12 cellular contexts compared by ENCODE assay signal in the genomic region with DNA sequence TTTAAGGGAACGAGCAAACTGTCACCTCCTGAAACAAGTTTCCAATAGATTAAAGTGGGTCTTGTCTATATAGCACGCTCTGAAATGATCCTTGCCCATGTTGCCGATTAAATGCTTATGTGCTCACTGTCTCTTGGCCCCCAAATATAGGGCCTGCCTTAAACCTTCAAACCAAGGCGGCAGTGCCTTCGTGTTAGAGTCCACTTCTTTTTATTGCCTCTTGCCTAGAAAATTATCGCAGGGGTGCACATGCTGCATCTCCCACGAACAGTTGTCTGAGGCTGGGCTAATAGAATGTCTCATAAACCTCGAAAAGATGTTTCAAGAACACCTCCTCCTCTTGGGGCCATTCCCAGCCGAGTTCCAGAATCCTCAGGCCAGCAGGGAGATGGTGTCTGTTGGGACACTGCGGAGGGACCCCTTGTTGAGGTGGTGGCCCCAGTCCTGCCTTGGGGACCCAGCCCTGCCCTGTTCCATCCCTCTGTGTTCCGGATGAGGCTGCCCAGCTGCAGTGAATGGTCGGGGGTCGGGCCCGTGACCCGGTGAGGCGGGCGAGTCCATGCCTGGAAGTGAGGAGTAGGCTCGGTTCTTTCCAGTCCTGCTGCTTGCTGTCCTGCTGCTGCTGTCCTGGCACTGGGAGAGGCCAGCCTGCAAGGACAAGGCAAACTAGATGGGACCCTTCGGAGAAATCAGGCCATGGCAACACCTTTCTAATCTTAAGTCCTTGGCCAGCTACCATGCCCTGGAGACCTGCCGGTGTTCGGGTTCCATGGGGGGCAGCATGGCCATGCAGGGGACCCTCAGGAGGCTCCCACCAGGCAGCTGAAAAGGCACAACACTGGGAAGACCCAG.
"Had no signal": no experiment of that assay in that cellular context is flagged by ENCODE, and none has a peak within 500 bp of the region (broad histone marks: within the 10 kb centered on the region; RNA-seq: fewer than 3 reads in every experiment).

No MANE protein-coding gene starts in this region.

- H3K4me3 Mint-ChIP-seq: activated CD4-positive, alpha-beta memory T cell treated with anti-CD3 and anti-CD28 coated beads for 36 hours; activated naive CD8-positive, alpha-beta T cell treated with anti-CD3 and anti-CD28 coated beads, Interleukin-2, amount 50 U/mL, for 24 hours; activated T-cell treated with anti-CD3 and anti-CD28 coated beads, Interleukin-2, amount 50 U/mL, for 72 hours; stimulated activated memory B cell treated with anti-CD40 and anti-IgM and Interleukin-4, amounts not matched to agents 10 μg/mL and 1 μg/mL and 100 μg/mL, for 72 hours had no signal

- H3K9me3 Mint-ChIP-seq: activated naive CD8-positive, alpha-beta T cell treated with anti-CD3 and anti-CD28 coated beads, Interleukin-2, amount 50 U/mL, for 24 hours had no signal

- H3K27me3 ChIP-seq: ascending aorta, vagina had no signal

- H3K36me3 Mint-ChIP-seq: activated CD4-positive, alpha-beta memory T cell treated with anti-CD3 and anti-CD28 coated beads for 36 hours; stimulated activated memory B cell treated with anti-CD40 and anti-IgM and Interleukin-4, amounts not matched to agents 10 μg/mL and 1 μg/mL and 100 μg/mL, for 72 hours had no signal

- H3K27ac ChIP-seq: ascending aorta, heart left ventricle, tibial nerve, vagina had no signal

- ATAC-seq: activated naive CD8-positive, alpha-beta T cell treated with anti-CD3 and anti-CD28 coated beads, Interleukin-2, amount 50 U/mL, for 24 hours; activated T-cell treated with anti-CD3 and anti-CD28 coated beads, Interleukin-2, amount 50 U/mL, for 72 hours; heart left ventricle; left lung had no signal

- DNase-seq: activated CD4-positive, alpha-beta memory T cell treated with anti-CD3 and anti-CD28 coated beads for 36 hours; activated naive CD8-positive, alpha-beta T cell treated with anti-CD3 and anti-CD28 coated beads, Interleukin-2, amount 50 U/mL, for 24 hours; activated T-cell treated with anti-CD3 and anti-CD28 coated beads, Interleukin-2, amount 50 U/mL, for 72 hours; foreskin melanocyte; mesendoderm; stimulated activated CD4-positive, alpha-beta T cell treated with anti-CD3 and anti-CD28 coated beads, Interleukin-1b, Interleukin-23, amount 100 ng/mL, for 48 hours had no signal

- H3K27ac Mint-ChIP-seq: activated CD4-positive, alpha-beta memory T cell treated with anti-CD3 and anti-CD28 coated beads for 36 hours; activated naive CD8-positive, alpha-beta T cell treated with anti-CD3 and anti-CD28 coated beads, Interleukin-2, amount 50 U/mL, for 24 hours; activated T-cell treated with anti-CD3 and anti-CD28 coated beads, Interleukin-2, amount 50 U/mL, for 72 hours had no signal

- H3K4me3 ChIP-seq: ascending aorta, heart left ventricle, left lung, tibial nerve, vagina had no signal

- H3K36me3 ChIP-seq: ascending aorta, heart left ventricle, left lung, tibial nerve, vagina had no signal

- H3K9me3 ChIP-seq: ascending aorta, heart left ventricle, left lung, vagina had no signal
